ENCODE assay signal across 16 cellular contexts in the genomic region with DNA sequence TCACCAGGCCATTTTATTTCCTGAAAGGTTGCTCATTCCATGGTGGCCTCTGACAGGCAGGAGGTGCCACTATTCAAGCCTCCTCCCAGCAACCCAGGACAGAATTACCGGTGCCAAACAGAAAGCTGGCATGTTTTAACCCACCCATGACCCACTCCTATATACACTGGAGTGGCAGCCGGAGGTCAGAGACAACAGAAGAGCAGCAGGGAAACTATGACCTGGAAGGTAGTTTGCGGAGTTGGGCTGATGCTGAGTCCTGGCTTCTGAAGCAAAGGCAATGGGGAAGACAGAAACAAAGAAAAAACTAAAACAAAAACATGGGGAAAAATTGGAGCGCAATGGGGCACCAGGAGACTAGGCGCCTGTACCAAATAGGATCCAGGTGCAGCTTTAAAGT. TPM values are rescaled to one million over a fixed set of nuclear protein-coding genes. Genes with fewer than 3 reads are reported as not detected.
DNase-seq lines count a peak whose midpoint lies in the region; ATAC-seq and TF ChIP-seq lines count a peak whose summit lies in the region.
"Had no signal": no experiment of that assay in that cellular context is flagged by ENCODE, and none has a peak within 500 bp of the region (broad histone marks: within the 10 kb centered on the region; RNA-seq: fewer than 3 reads in every experiment).

No MANE protein-coding gene starts in this region.

- H3K36me3 ChIP-seq in left ventricle myocardium inferior (no peaks in the 10 kb centered on the region), fibroblast of lung (ENCODE audit: control insufficient read depth, insufficient read depth, low read length) (no peaks in the 10 kb centered on the region), osteoblast (ENCODE audit: insufficient read depth, low read length) (no peaks in the 10 kb centered on the region)

- no peaks in the 10 kb centered on the region for H4K20me1 ChIP-seq in fibroblast of lung (ENCODE audit: control insufficient read depth, extremely low read depth, insufficient read depth, low read length)
- H4K20me1 ChIP-seq in osteoblast (ENCODE audit: insufficient read depth, low read length) = no peaks in the 10 kb centered on the region

- H3K4me3 ChIP-seq in left ventricle myocardium inferior = peak overlapping the region; percentile 66
- H3K4me3 ChIP-seq in fibroblast of lung (replicated peaks in 1 of 4; ENCODE audit: control extremely low read depth in 1 of 4, insufficient read depth in 1 of 4, low read depth in 3 of 4, low read length in 4 of 4) = peak overlapping the region in 2 of 4 experiments; percentile 64 to 71
- peak overlapping the region; percentile 31 for H3K4me3 ChIP-seq in osteoblast (ENCODE audit: insufficient read depth, low read length)

- H3K27me3 ChIP-seq in left ventricle myocardium inferior (ENCODE audit: low read depth) = peaks cover 9% of the 10 kb centered on the region
- no peaks in the 10 kb centered on the region for H3K27me3 ChIP-seq in fibroblast of lung (ENCODE audit: control insufficient read depth, insufficient read depth, low read length)
- H3K27me3 ChIP-seq in osteoblast (ENCODE audit: insufficient read depth, low read length) = no peaks in the 10 kb centered on the region

- no peak for ATAC-seq in left cardiac atrium
- no peak for ATAC-seq in HG03095 (IDR thresholded peaks at IDR 0.05; ENCODE audit: unreplicated experiment)
- ATAC-seq: activated T-cell treated with anti-CD3 and anti-CD28 coated beads, Interleukin-2, amount 50 U/mL, for 72 hours had no signal

- H3K4me1 Mint-ChIP-seq in HFFc6 (ENCODE audit: low read depth) = peaks cover 30% of the 10 kb centered on the region

- no peaks in the 10 kb centered on the region for H3K27me3 Mint-ChIP-seq in HFFc6 (ENCODE audit: insufficient read depth)

- no peak overlapping the region for H3K4me3 Mint-ChIP-seq in HFFc6
- H3K4me3 Mint-ChIP-seq: activated T-cell treated with anti-CD3 and anti-CD28 coated beads, Interleukin-2, amount 50 U/mL, for 72 hours; T-helper 1 cell treated with Interleukin-12 subunit alpha and Interleukin-12 subunit beta and Interleukin-4 antibody, amounts not matched to agents 30 μg/mL and 1 μg/mL, for 36 hours had no signal

- H3K9me3 ChIP-seq in left ventricle myocardium inferior (replicated peaks) = peaks cover 17% of the 10 kb centered on the region
- H3K9me3 ChIP-seq in fibroblast of lung (ENCODE audit: control insufficient read depth, insufficient read depth, low read depth, low read length) = no peaks in the 10 kb centered on the region
- H3K9me3 ChIP-seq in osteoblast (ENCODE audit: low read depth, low read length) = no peaks in the 10 kb centered on the region

- H3K79me2 ChIP-seq in fibroblast of lung (ENCODE audit: control insufficient read depth, insufficient read depth, low read length) (no peaks in the 10 kb centered on the region), osteoblast (ENCODE audit: insufficient read depth, low read length) (no peaks in the 10 kb centered on the region)

- H2AFZ ChIP-seq in fibroblast of lung (ENCODE audit: low read length) = peak overlapping the region; percentile 12
- H2AFZ ChIP-seq in osteoblast (ENCODE audit: low read length) = peak overlapping the region; percentile 71

- H3K9ac ChIP-seq in fibroblast of lung (ENCODE audit: insufficient read depth, low read length) = no peak overlapping the region

- H3K36me3 Mint-ChIP-seq in HFFc6 (ENCODE audit: low read depth) = no peaks in the 10 kb centered on the region

- DNase-seq in left ventricle myocardium inferior (no peak), left cardiac atrium (no peak), fibroblast of lung (ENCODE audit: low read depth in 2 of 2) (no peak), osteoblast (ENCODE audit: insufficient read length, low spot score, missing footprints) (no peak), HFFc6 (no peak), NCI-H2227 treated with DMSO at 0.1 percent for 48 hours (lab: John Stamatoyannopoulos, UW) (no peak), activated gamma-delta T cell treated with Interleukin-2 at 50 U/mL for 16 hours (no peak)
- DNase-seq: activated CD4-positive, alpha-beta T cell treated with anti-CD3 and anti-CD28 coated beads for 4 hours; activated T-cell treated with anti-CD3 and anti-CD28 coated beads, Interleukin-2, amount 50 U/mL, for 72 hours; DMS153; NCI-H1105 treated with DMSO at 0.1 percent for 48 hours; NCI-H524 had no signal

- H3K4me2 ChIP-seq in fibroblast of lung (ENCODE audit: extremely low read depth, insufficient read depth, low read length) = no peak overlapping the region
- H3K4me2 ChIP-seq in osteoblast (ENCODE audit: insufficient read depth, low read length) = peak overlapping the region; percentile 95

- H3K4me1 ChIP-seq in left ventricle myocardium inferior (peaks cover 33% of the 10 kb centered on the region), fibroblast of lung (ENCODE audit: control insufficient read depth, extremely low read depth, insufficient read depth, low read length) (no peaks in the 10 kb centered on the region), osteoblast (ENCODE audit: insufficient read depth, low read length) (peaks cover 3% of the 10 kb centered on the region)

- intact Hi-C loops in left ventricle myocardium inferior (cut with micrococcal nuclease) = no loop called here
- intact Hi-C loops in left cardiac atrium (cut with DNase I) = no loop called here

- TF ChIP-seq CTCF in left ventricle myocardium inferior (IDR thresholded peaks at IDR 0.05; ENCODE audit: borderline replicate concordance) = no peak
- TF ChIP-seq CTCF in fibroblast of lung (conservative IDR thresholded peaks at IDR 0.05 in 1 of 2, IDR thresholded peaks at IDR 0.05 in 1 of 2; ENCODE audit: low read depth in 1 of 2, low read length in 2 of 2) = no peak
- TF ChIP-seq CTCF in osteoblast (IDR thresholded peaks at IDR 0.05; ENCODE audit: extremely low read depth, low read depth, low read length) = no peak
- no peak for TF ChIP-seq CTCF in HFFc6 (IDR thresholded peaks at IDR 0.05)

- H3K9me3 Mint-ChIP-seq in HFFc6 = no peaks in the 10 kb centered on the region
- H3K9me3 Mint-ChIP-seq: T-helper 1 cell treated with Interleukin-12 subunit alpha and Interleukin-12 subunit beta and Interleukin-4 antibody, amounts not matched to agents 30 μg/mL and 1 μg/mL, for 36 hours had no signal

- H3K27ac Mint-ChIP-seq in HFFc6 = no peak overlapping the region
- H3K27ac Mint-ChIP-seq: activated T-cell treated with anti-CD3 and anti-CD28 coated beads, Interleukin-2, amount 50 U/mL, for 72 hours; T-helper 1 cell treated with Interleukin-12 subunit alpha and Interleukin-12 subunit beta and Interleukin-4 antibody, amounts not matched to agents 30 μg/mL and 1 μg/mL, for 36 hours had no signal

- H3K27ac ChIP-seq in left ventricle myocardium inferior (replicated peaks) = no peak overlapping the region
- no peak overlapping the region for H3K27ac ChIP-seq in fibroblast of lung (ENCODE audit: insufficient read depth, low read length)
- no peak overlapping the region for H3K27ac ChIP-seq in osteoblast (ENCODE audit: low read depth, low read length)
- H3K27ac ChIP-seq: epithelial cell of prostate, RWPE1 had no signal

RNA-seq across cellular contexts. Expression of gene RFTN2, which starts 2.2 kb away (rescaled TPM):
- 5.6 TPM for total RNA-seq in left ventricle myocardium inferior
- total RNA-seq in left cardiac atrium = 1 to 10 TPM; 3.9 to 8.6 TPM
- 6.9 and 10.2 TPM in 2 replicates for total RNA-seq in fibroblast of lung
- polyA plus RNA-seq in fibroblast of lung = 0.73 and 0.95 TPM in 2 replicates
- 0.24 and 1.1 TPM in 2 replicates for polyA plus RNA-seq in fibroblast of lung (2012)
- 0.15 and 2.1 TPM in 2 replicates for polyA minus RNA-seq in fibroblast of lung (ENCODE audit: low replicate concordance)
- total RNA-seq in osteoblast = 14.5 and 18.6 TPM in 2 replicates
- under 1 TPM in 5 of 6 experiments, not detected in 1; 0.05 to 0.45 (median 0.13) TPM for total RNA-seq in HFFc6 (2021; fragmentation: NEBNext Ultra II Directional; extraction: Animal tissue kit (Norgen Biotek cat#: 25700))
- total RNA-seq: activated T-cell treated with anti-CD3 and anti-CD28 coated beads, Interleukin-2, amount 50 U/mL, for 72 hours had no signal

RNA-seq across cellular contexts. Expression of gene MARS2, which starts 32.0 kb away (rescaled TPM):
- total RNA-seq in left ventricle myocardium inferior (7.2 TPM), left cardiac atrium (10 to 100 TPM in 1 of 2 donors, 1 to 10 TPM in 1; 6.0 to 11.0 TPM), fibroblast of lung (3.3 TPM in 2 replicates), osteoblast (3.2 and 3.3 TPM in 2 replicates)
- 1.5 and 3.3 TPM in 2 replicates for polyA plus RNA-seq in fibroblast of lung
- polyA plus RNA-seq in fibroblast of lung (2012) = 1.4 and 3.1 TPM in 2 replicates
- polyA minus RNA-seq in fibroblast of lung (ENCODE audit: low replicate concordance) = 1.3 and 7.0 TPM in 2 replicates
- total RNA-seq in HFFc6 (2021; fragmentation: NEBNext Ultra II Directional; extraction: Animal tissue kit (Norgen Biotek cat#: 25700)) = 1 to 10 TPM; 3.6 to 6.9 (median 4.3) TPM
